Comparison of ENCODE assay signal across 9 cellular contexts in the genomic region with DNA sequence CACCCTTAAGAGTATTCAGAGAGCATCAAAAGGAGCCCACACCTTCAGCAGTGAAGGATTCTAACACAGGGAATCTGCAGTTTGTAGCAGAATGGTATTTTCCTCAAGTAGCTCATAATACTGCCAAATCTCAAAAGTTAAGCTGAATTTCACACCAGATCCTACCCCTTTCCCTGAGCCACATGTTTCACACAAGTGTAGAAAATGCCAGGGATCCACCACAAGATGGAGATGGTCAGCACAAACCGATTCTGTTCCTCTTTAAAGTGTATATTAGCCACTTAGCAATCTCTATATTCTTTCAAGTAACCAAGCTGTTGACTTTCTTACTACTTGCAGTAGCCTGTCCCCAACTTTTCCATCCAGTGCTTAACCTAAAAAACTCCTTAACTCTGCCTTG. TPM values are rescaled to one million over a fixed set of nuclear protein-coding genes. Genes with fewer than 3 reads are reported as not detected.
DNase-seq lines count a peak whose midpoint lies in the region; ATAC-seq and TF ChIP-seq lines count a peak whose summit lies in the region.
"Had no signal": no experiment of that assay in that cellular context is flagged by ENCODE, and none has a peak within 500 bp of the region (broad histone marks: within the 10 kb centered on the region; RNA-seq: fewer than 3 reads in every experiment).

No MANE protein-coding gene starts in this region.

- H3K4me3 Mint-ChIP-seq in stimulated activated naive CD8-positive, alpha-beta T cell treated with anti-CD3 and anti-CD28 coated beads, Interleukin-15, amount 100 ng/mL, for 72 hours: no peak overlapping the region

- intact Hi-C loops in transverse colon (cut with DNase I; ENCODE audit: low total_unique reads): no loop called here

- no peak for TF ChIP-seq EP300 in transverse colon (IDR thresholded peaks at IDR 0.05; ENCODE audit: low read depth)

- 0 out of 2 replicates have a peak, but pooled peaks cover 4% of the 10 kb centered on the region for H4K20me1 ChIP-seq in OCI-LY3 (ENCODE audit: insufficient read depth, low read length)

- H3K9me3 ChIP-seq in cardiac muscle cell (ENCODE audit: low read depth): no peaks in the 10 kb centered on the region
- no peaks in the 10 kb centered on the region for H3K9me3 ChIP-seq in right atrium auricular region
- no peaks in the 10 kb centered on the region for H3K9me3 ChIP-seq in OCI-LY3 (ENCODE audit: insufficient read depth, low read length)
- H3K9me3 ChIP-seq in transverse colon: no peaks in the 10 kb centered on the region

- H3K27ac ChIP-seq in cardiac muscle cell (peak overlapping the region; percentile 54), right atrium auricular region (no peak overlapping the region), OCI-LY3 (ENCODE audit: low read length) (no peak overlapping the region), transverse colon (peak overlapping the region in 1 of 4 donors; percentile 10)
- H3K27ac ChIP-seq: SK-N-MC had no signal

- no peak overlapping the region for H3K9ac ChIP-seq in OCI-LY3 (ENCODE audit: low read length)

- H3K4me3 ChIP-seq in cardiac muscle cell (no peak overlapping the region), right atrium auricular region (no peak overlapping the region), OCI-LY3 (ENCODE audit: low read length) (no peak overlapping the region), epithelial cell of proximal tubule (ENCODE audit: low read depth, low read length) (no peak overlapping the region), transverse colon (no peak overlapping the region)
- H3K4me3 ChIP-seq: SK-N-MC had no signal

- in situ Hi-C loops in transverse colon (cut with MboI; ENCODE audit: low pct_ligation_motif_present in 1 of 4, low pct_unique_long_range_greater_than_20kb in 1 of 4, low sequenced_read_pairs in 3 of 4): no loop called here

- no peaks in the 10 kb centered on the region for H3K27me3 ChIP-seq in cardiac muscle cell
- H3K27me3 ChIP-seq in right atrium auricular region: no peaks in the 10 kb centered on the region
- H3K27me3 ChIP-seq in OCI-LY3 (ENCODE audit: low read depth, low read length): no peaks in the 10 kb centered on the region
- H3K27me3 ChIP-seq in transverse colon: no peaks in the 10 kb centered on the region

- WGBS in transverse colon (ENCODE audit: low coverage in 1 of 2), 2 donors: 0 to 10% methylated on average over 1 of the region's 1 CpG

- H3K4me1 ChIP-seq in cardiac muscle cell (ENCODE audit: low read depth) (no peaks in the 10 kb centered on the region), right atrium auricular region (peaks cover 0 to 18% of the 10 kb centered on the region in 2 donors), OCI-LY3 (ENCODE audit: low read length) (peaks cover 3% of the 10 kb centered on the region; the same call in 1 of the 2 replicates), transverse colon (peaks cover 0 to 40% (median 19%) of the 10 kb centered on the region in 4 donors)

- peak overlapping the region in 1 of 2 donors; percentile 78 for H3K27ac Mint-ChIP-seq in stimulated activated naive CD8-positive, alpha-beta T cell treated with anti-CD3 and anti-CD28 coated beads, Interleukin-15, amount 100 ng/mL, for 72 hours

- TF ChIP-seq CTCF in cardiac muscle cell (IDR thresholded peaks at IDR 0.05; ENCODE audit: low read depth, low read length) (peak; percentile 66), right atrium auricular region (IDR thresholded peaks at IDR 0.05) (peak in 1 of 2 donors; percentile 58), OCI-LY3 (IDR thresholded peaks at IDR 0.05; ENCODE audit: low read depth, low read length) (peak; percentile 28; the same call in 1 of the 2 replicates), epithelial cell of proximal tubule (conservative IDR thresholded peaks at IDR 0.05; ENCODE audit: low read depth, low read length) (peak; percentile 63), transverse colon (IDR thresholded peaks at IDR 0.05) (peak in 3 of 5 experiments; percentile 30 to 35 (median 35))

- no peaks in the 10 kb centered on the region for H3K27me3 Mint-ChIP-seq in stimulated activated naive CD8-positive, alpha-beta T cell treated with anti-CD3 and anti-CD28 coated beads, Interleukin-15, amount 100 ng/mL, for 72 hours

- no peaks in the 10 kb centered on the region for H3K79me2 ChIP-seq in OCI-LY3 (ENCODE audit: low read length)

- peak in 1 of 2 donors; percentile 55 for DNase-seq in cardiac muscle cell (ENCODE audit: low read depth in 1 of 2, low spot score in 1 of 2)
- no peak for DNase-seq in right atrium auricular region (ENCODE audit: low spot score)
- DNase-seq in epithelial cell of proximal tubule (ENCODE audit: low read depth): no peak
- DNase-seq in transverse colon: no peak
- DNase-seq in stimulated activated naive CD8-positive, alpha-beta T cell treated with anti-CD3 and anti-CD28 coated beads, Interleukin-15, amount 100 ng/mL, for 72 hours: no peak
- DNase-seq in dedifferentiated amniotic fluid mesenchymal stem cell (ENCODE audit: extremely low spot score): no peak

- no peak for TF ChIP-seq POLR2A in transverse colon (IDR thresholded peaks at IDR 0.05)

- no peak for ATAC-seq in stimulated activated naive CD8-positive, alpha-beta T cell treated with anti-CD3 and anti-CD28 coated beads, Interleukin-15, amount 100 ng/mL, for 72 hours
- ATAC-seq in HG03025 (IDR thresholded peaks at IDR 0.05; ENCODE audit: low FRiP score, unreplicated experiment): no peak

- peaks cover 18% of the 10 kb centered on the region for H3K4me1 Mint-ChIP-seq in stimulated activated naive CD8-positive, alpha-beta T cell treated with anti-CD3 and anti-CD28 coated beads, Interleukin-15, amount 100 ng/mL, for 72 hours

- no peak overlapping the region for H2AFZ ChIP-seq in OCI-LY3 (ENCODE audit: low read depth, low read length)

- H3K9me3 Mint-ChIP-seq in stimulated activated naive CD8-positive, alpha-beta T cell treated with anti-CD3 and anti-CD28 coated beads, Interleukin-15, amount 100 ng/mL, for 72 hours: no peaks in the 10 kb centered on the region

- H3K36me3 ChIP-seq in cardiac muscle cell: peaks cover 47% of the 10 kb centered on the region
- H3K36me3 ChIP-seq in right atrium auricular region: peaks cover 25% of the 10 kb centered on the region
- peaks cover 47% of the 10 kb centered on the region for H3K36me3 ChIP-seq in OCI-LY3 (replicated peaks; ENCODE audit: low read depth, low read length)
- peaks cover 0 to 35% (median 13%) of the 10 kb centered on the region in 4 donors for H3K36me3 ChIP-seq in transverse colon

- no peak overlapping the region for H3K4me2 ChIP-seq in OCI-LY3 (ENCODE audit: low read length)

RNA-seq across cellular contexts. Expression of a gene that starts 13.2 kb away (rescaled TPM):
- total RNA-seq in cardiac muscle cell: 8.9 and 17.9 TPM in 2 replicates
- polyA plus RNA-seq in cardiac muscle cell: 15.8 and 26.5 TPM in 2 replicates
- under 1 TPM in 1 of 2 donors, not detected in 1; 0.15 TPM for total RNA-seq in right atrium auricular region
- 40.2 and 50.9 TPM in 2 replicates for total RNA-seq in epithelial cell of proximal tubule
- total RNA-seq in transverse colon: 1 to 10 TPM in 2 of 4 donors, under 1 TPM in 1, not detected in 1; 1.00 to 4.4 (median 1.2) TPM
